ENCODE assay signal across 8 cellular contexts in the genomic region with DNA sequence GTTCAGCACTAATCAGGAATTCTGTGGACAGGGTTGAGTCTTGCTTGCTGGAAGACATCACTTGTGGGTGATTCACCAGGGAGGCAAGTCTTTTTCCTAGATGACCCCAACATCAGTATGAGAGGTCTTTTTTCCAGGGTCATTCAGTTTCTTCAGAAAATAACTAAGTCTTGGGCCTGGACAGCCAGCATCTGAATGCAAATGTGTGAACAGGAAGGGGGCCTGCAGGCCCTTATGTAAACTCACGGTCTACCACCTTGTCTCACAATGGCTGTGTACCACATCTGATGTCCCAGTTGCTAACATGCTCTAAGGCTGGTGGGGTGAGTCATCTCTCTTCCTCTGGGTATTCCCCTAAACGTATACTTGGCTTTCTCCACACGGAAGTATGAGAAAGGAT.
DNase-seq lines count a peak whose midpoint lies in the region; ATAC-seq and TF ChIP-seq lines count a peak whose summit lies in the region.

No MANE protein-coding gene starts in this region.

- peaks cover 17% of the 10 kb centered on the region for H3K36me3 ChIP-seq in RWPE2 (ENCODE audit: low read depth)

- no peak overlapping the region for H3K27ac ChIP-seq in RWPE2 (ENCODE audit: poor library complexity, severe bottlenecking)

- in situ Hi-C loops in astrocyte of the cerebellum (cut with HindIII; ENCODE audit: low sequenced_read_pairs), result no loop called here

- peaks cover 6% of the 10 kb centered on the region for H3K27me3 Mint-ChIP-seq in glutamatergic neuron (ENCODE audit: unreplicated experiment)

- no peak overlapping the region for H3K27ac Mint-ChIP-seq in glutamatergic neuron (ENCODE audit: unreplicated experiment)

- H3K4me1 Mint-ChIP-seq in glutamatergic neuron (ENCODE audit: low read depth, unreplicated experiment), result peaks cover 4% of the 10 kb centered on the region

- H3K27me3 ChIP-seq in RWPE2 (ENCODE audit: insufficient read depth, poor library complexity, severe bottlenecking), result no peaks in the 10 kb centered on the region

- TF ChIP-seq CTCF in RWPE2 (IDR thresholded peaks at IDR 0.05; ENCODE audit: poor library complexity, severe bottlenecking), result no peak
- TF ChIP-seq CTCF in astrocyte of the cerebellum (IDR thresholded peaks at IDR 0.05; ENCODE audit: low read depth, low read length, missing control alignments), result no peak
- no peak for TF ChIP-seq CTCF in glutamatergic neuron (IDR thresholded peaks at IDR 0.05; ENCODE audit: partially characterized antibody, unreplicated experiment)

- no peak for DNase-seq in RWPE2 (ENCODE audit: low spot score)
- DNase-seq in astrocyte of the cerebellum (ENCODE audit: low read depth), result peak; percentile 44
- DNase-seq in skeletal muscle cell (ENCODE audit: low read depth), result peak; percentile 42
- DNase-seq in glutamatergic neuron, result no peak
- no peak for DNase-seq in inferior parietal cortex (ENCODE audit: extremely low spot score)
- DNase-seq in NCI-H1694 treated with DMSO at 0.1 percent for 48 hours (lab: John Stamatoyannopoulos, UW), result no peak

- H3K36me3 Mint-ChIP-seq in glutamatergic neuron (ENCODE audit: unreplicated experiment), result peaks cover 10% of the 10 kb centered on the region

- peaks cover 2% of the 10 kb centered on the region for H3K9me3 Mint-ChIP-seq in glutamatergic neuron (ENCODE audit: unreplicated experiment)

- ATAC-seq in GM18498 (IDR thresholded peaks at IDR 0.05; ENCODE audit: unreplicated experiment) (peak; percentile 98), HG02623 (IDR thresholded peaks at IDR 0.05; ENCODE audit: unreplicated experiment) (peak; percentile 90), RWPE2 (ENCODE audit: low read depth) (peak; percentile 78)

- peaks cover 6% of the 10 kb centered on the region for H3K4me1 ChIP-seq in RWPE2 (ENCODE audit: insufficient read depth, poor library complexity, severe bottlenecking)

- H3K4me3 ChIP-seq in RWPE2 (ENCODE audit: severe bottlenecking) (no peak overlapping the region), astrocyte of the cerebellum (ENCODE audit: low read depth, low read length) (no peak overlapping the region), skeletal muscle cell (ENCODE audit: low read depth, low read length) (no peak overlapping the region)

- H3K9me3 ChIP-seq in RWPE2 (ENCODE audit: severe bottlenecking), result no peaks in the 10 kb centered on the region

- H3K4me3 Mint-ChIP-seq in glutamatergic neuron (ENCODE audit: unreplicated experiment), result no peak overlapping the region

Comparison
In these comparisons a context has a peak if more than half of its experiments do, and no peak if none do; other contexts are left out.
1. DNase-seq: peak in astrocyte of the cerebellum (single experiment) and skeletal muscle cell (single experiment); none in RWPE2 (single experiment), glutamatergic neuron (single experiment), inferior parietal cortex (single experiment) and NCI-H1694 treated with DMSO at 0.1 percent for 48 hours (single experiment).
2. Peak in every context shown above with its lines, with median percentiles within 50 percentile points of each other: ATAC-seq.